21 cellular contexts compared by ENCODE assay signal in genomic region chr1:204246876-204247275, GRCh38. TPM values are rescaled to one million over a fixed set of nuclear protein-coding genes. Genes with fewer than 3 reads are reported as not detected.
DNase-seq lines count a peak whose midpoint lies in the region; ATAC-seq and TF ChIP-seq lines count a peak whose summit lies in the region.
"Had no signal": no experiment of that assay in that cellular context is flagged by ENCODE, and none has a peak within 500 bp of the region (broad histone marks: within the 10 kb centered on the region; RNA-seq: fewer than 3 reads in every experiment).

No MANE protein-coding gene starts in this region.

- DNase-seq in PC-9 (no peak), progenitor cell of endocrine pancreas (ENCODE audit: low spot score, unreplicated experiment) (no peak), SK-N-SH (no peak), DMS 273 treated with DMSO at 0.1 percent for 48 hours (lab: John Stamatoyannopoulos, UW) (no peak)
- DNase-seq: 8988T; ACHN; BE2C; C1 segment of cervical spinal cord; CD4-positive, alpha-beta memory T cell; CD4-positive, CD25-positive, alpha-beta regulatory T cell; CD8-positive, alpha-beta memory T cell; COR-L47; DMS79 treated with DMSO at 0.1 percent for 48 hours; GF-D8 had no signal

- intact Hi-C loops in PC-9 (cut with micrococcal nuclease; ENCODE audit: unreplicated experiment) = no loop called here

- BruUV-seq in PC-9 (replicated peaks; lab: Mats Ljungman, UMichigan) = TSS peak; percentile 9

- H3K79me2 ChIP-seq in PC-9 (ENCODE audit: low read depth) = no peaks in the 10 kb centered on the region
- H3K79me2 ChIP-seq in SK-N-SH (ENCODE audit: insufficient read depth) = no peaks in the 10 kb centered on the region

- H3K9me2 ChIP-seq in PC-9 (ENCODE audit: insufficient read depth) = no peaks in the 10 kb centered on the region
- H3K9me2 ChIP-seq in SK-N-SH = no peaks in the 10 kb centered on the region

- peak overlapping the region; percentile 11 for H3K27ac Mint-ChIP-seq in activated T-helper 17 cell treated with anti-CD3 and anti-CD28 coated beads, Interleukin-2, amount 50 U/mL, for 72 hours
- peak overlapping the region; percentile 64 for H3K27ac Mint-ChIP-seq in progenitor cell of endocrine pancreas
- H3K27ac Mint-ChIP-seq: CD4-positive, alpha-beta memory T cell; CD4-positive, CD25-positive, alpha-beta regulatory T cell had no signal

- no peaks in the 10 kb centered on the region for H3K9me3 ChIP-seq in HEK293 (ENCODE audit: control insufficient read depth, insufficient read depth, low read depth, low read length)
- no peaks in the 10 kb centered on the region for H3K9me3 ChIP-seq in PC-9 (ENCODE audit: insufficient read depth, low read depth)
- H3K9me3 ChIP-seq in SK-N-SH = no peaks in the 10 kb centered on the region
- H3K9me3 ChIP-seq: BE2C, BLaER1 had no signal

- H3K4me3 ChIP-seq in HEK293 (ENCODE audit: low read depth, low read length) (no peak overlapping the region), PC-9 (no peak overlapping the region), SK-N-SH (ENCODE audit: low read depth in 2 of 2, low read length in 1 of 2) (no peak overlapping the region)
- H3K4me3 ChIP-seq: BLaER1 had no signal

- H3K27ac ChIP-seq in HEK293 (ENCODE audit: extremely low read depth, low read depth, low read length) (no peak overlapping the region), PC-9 (no peak overlapping the region), SK-N-SH (ENCODE audit: low read depth in 2 of 2, low read length in 1 of 2) (no peak overlapping the region)
- H3K27ac ChIP-seq: BLaER1 had no signal

- H3K36me3 ChIP-seq in HEK293 (ENCODE audit: control insufficient read depth in 2 of 2, insufficient read depth in 1 of 2, low read length in 2 of 2) (no peaks in the 10 kb centered on the region), PC-9 (ENCODE audit: low read depth) (peaks cover 9% of the 10 kb centered on the region), SK-N-SH (replicated peaks in 1 of 2; ENCODE audit: control insufficient read depth in 1 of 2, insufficient read depth in 2 of 2, low read length in 1 of 2) (no peaks in the 10 kb centered on the region)
- H3K36me3 ChIP-seq: BLaER1 had no signal

- H3K4me3 Mint-ChIP-seq in activated T-helper 17 cell treated with anti-CD3 and anti-CD28 coated beads, Interleukin-2, amount 50 U/mL, for 72 hours = no peak overlapping the region
- H3K4me3 Mint-ChIP-seq in progenitor cell of endocrine pancreas (ENCODE audit: low read depth) = no peak overlapping the region
- H3K4me3 Mint-ChIP-seq: CD14-positive monocyte; CD4-positive, alpha-beta memory T cell; CD4-positive, CD25-positive, alpha-beta regulatory T cell; CD8-positive, alpha-beta memory T cell had no signal

- TF ChIP-seq RAD21 in SK-N-SH (IDR thresholded peaks at IDR 0.05; ENCODE audit: low read length) = no peak

- 70% methylated on average over 2 of the region's 4 CpGs for WGBS in SK-N-SH (ENCODE audit: low lambda C conversion rate)

- POLR2A ChIA-PET in HEK293 (lab: Yijun Ruan, JAX) = no interaction called here
- POLR2A ChIA-PET in PC-9 (lab: Charles Lee; ENCODE audit: unreplicated experiment) = no interaction called here
- POLR2A ChIA-PET in SK-N-SH (lab: Yijun Ruan, JAX) = no interaction called here

- no peaks in the 10 kb centered on the region for H3K4me1 Mint-ChIP-seq in activated T-helper 17 cell treated with anti-CD3 and anti-CD28 coated beads, Interleukin-2, amount 50 U/mL, for 72 hours
- no peaks in the 10 kb centered on the region for H3K4me1 Mint-ChIP-seq in progenitor cell of endocrine pancreas (ENCODE audit: low read depth)
- H3K4me1 Mint-ChIP-seq: CD14-positive monocyte; CD4-positive, alpha-beta memory T cell; CD4-positive, CD25-positive, alpha-beta regulatory T cell; CD8-positive, alpha-beta memory T cell had no signal

- no peaks in the 10 kb centered on the region for H3K4me1 ChIP-seq in HEK293 (ENCODE audit: control insufficient read depth, insufficient read depth, low read length)
- H3K4me1 ChIP-seq in PC-9 (replicated peaks; ENCODE audit: insufficient read depth) = no peaks in the 10 kb centered on the region
- no peaks in the 10 kb centered on the region for H3K4me1 ChIP-seq in SK-N-SH (ENCODE audit: control insufficient read depth in 1 of 2, insufficient read depth in 2 of 2, low read depth in 1 of 2, low read length in 1 of 2)
- H3K4me1 ChIP-seq: BE2C, BLaER1 had no signal

- TF ChIP-seq EP300 in SK-N-SH (IDR thresholded peaks at IDR 0.05; ENCODE audit: borderline replicate concordance in 1 of 2, low read depth in 1 of 2, low read length in 1 of 2) = no peak

- H3F3A ChIP-seq in PC-9 (ENCODE audit: insufficient read depth, low read depth) = no peaks in the 10 kb centered on the region
- no peaks in the 10 kb centered on the region for H3F3A ChIP-seq in SK-N-SH (replicated peaks; ENCODE audit: insufficient read depth)

- no peaks in the 10 kb centered on the region for H3K9me3 Mint-ChIP-seq in activated T-helper 17 cell treated with anti-CD3 and anti-CD28 coated beads, Interleukin-2, amount 50 U/mL, for 72 hours
- no peaks in the 10 kb centered on the region for H3K9me3 Mint-ChIP-seq in progenitor cell of endocrine pancreas (ENCODE audit: low read depth)
- H3K9me3 Mint-ChIP-seq: CD14-positive monocyte; CD4-positive, alpha-beta memory T cell; CD8-positive, alpha-beta memory T cell had no signal

- no peaks in the 10 kb centered on the region for H4K20me1 ChIP-seq in PC-9 (ENCODE audit: insufficient read depth)
- H4K20me1 ChIP-seq in SK-N-SH (ENCODE audit: insufficient read depth) = no peaks in the 10 kb centered on the region
- H4K20me1 ChIP-seq: BLaER1 had no signal

- no peak overlapping the region for H3K9ac ChIP-seq in SK-N-SH
- H3K9ac ChIP-seq: BLaER1 had no signal

- no peak overlapping the region for H2AFZ ChIP-seq in PC-9
- no peak overlapping the region for H2AFZ ChIP-seq in SK-N-SH (ENCODE audit: low read depth)

- no peak overlapping the region for H3K4me2 ChIP-seq in PC-9
- no peak overlapping the region for H3K4me2 ChIP-seq in SK-N-SH
- H3K4me2 ChIP-seq: BLaER1 had no signal

- no peaks in the 10 kb centered on the region for H3K36me3 Mint-ChIP-seq in activated T-helper 17 cell treated with anti-CD3 and anti-CD28 coated beads, Interleukin-2, amount 50 U/mL, for 72 hours (ENCODE audit: low read depth)
- peaks cover 23% of the 10 kb centered on the region for H3K36me3 Mint-ChIP-seq in progenitor cell of endocrine pancreas (ENCODE audit: insufficient read depth)
- H3K36me3 Mint-ChIP-seq: CD14-positive monocyte; CD4-positive, alpha-beta memory T cell; CD4-positive, CD25-positive, alpha-beta regulatory T cell; CD8-positive, alpha-beta memory T cell had no signal

- no peak for ATAC-seq in activated T-helper 17 cell treated with anti-CD3 and anti-CD28 coated beads, Interleukin-2, amount 50 U/mL, for 72 hours (replicated peaks)
- no peak for ATAC-seq in GM21576 (IDR thresholded peaks at IDR 0.05; ENCODE audit: unreplicated experiment)

- no peaks in the 10 kb centered on the region for H3K27me3 ChIP-seq in PC-9 (ENCODE audit: insufficient read depth, low read depth)
- H3K27me3 ChIP-seq in SK-N-SH (ENCODE audit: insufficient read depth) = no peaks in the 10 kb centered on the region; the same call in 1 of the 2 replicates
- H3K27me3 ChIP-seq: BE2C, BLaER1 had no signal

- no peak for TF ChIP-seq CTCF in HEK293 (tag by site-specific recombination; IDR thresholded peaks at IDR 0.05)
- no peak for TF ChIP-seq CTCF in PC-9 (conservative IDR thresholded peaks at IDR 0.05)
- TF ChIP-seq CTCF in progenitor cell of endocrine pancreas (IDR thresholded peaks at IDR 0.05; ENCODE audit: unreplicated experiment) = no peak
- TF ChIP-seq CTCF in SK-N-SH (IDR thresholded peaks at IDR 0.05) = no peak

- peaks cover 12% of the 10 kb centered on the region for H3K27me3 Mint-ChIP-seq in activated T-helper 17 cell treated with anti-CD3 and anti-CD28 coated beads, Interleukin-2, amount 50 U/mL, for 72 hours
- no peaks in the 10 kb centered on the region for H3K27me3 Mint-ChIP-seq in progenitor cell of endocrine pancreas

- CTCF ChIA-PET in HEK293 (lab: Yijun Ruan, JAX) = interaction anchor here (0.6 to 4.1 kb wide), 5 partner anchors 10 to 114 kb away, joined by 3 to 18 read pairs (median 4); partner anchors contain the start of gene GOLT1A
- CTCF ChIA-PET in PC-9 (lab: Charles Lee) = no interaction called here
- CTCF ChIA-PET in SK-N-SH (lab: Yijun Ruan, JAX) = interaction anchor here (1.2 to 3.9 kb wide), 3 partner anchors 84 to 117 kb away, joined by 4 to 17 read pairs (median 7); partner anchors contain the start of gene PLEKHA6

TF ChIP-seq in SK-N-SH, 30 proteins besides CTCF, POLR2A, EP300 and RAD21 (continues in another document):
- TF ChIP-seq IRF3 (IDR thresholded peaks at IDR 0.05; ENCODE audit: low read depth, low read length) (no peak), GATA2 (CRISPR knock-in tag; IDR thresholded peaks at IDR 0.05) (no peak), POLR2AphosphoS5 (IDR thresholded peaks at IDR 0.05; ENCODE audit: low read depth, low read length) (no peak)

RNA-seq across cellular contexts. Expression of gene GOLT1A, which starts 33.1 kb away (rescaled TPM):
- 18.7 and 22.8 TPM in 2 replicates for total RNA-seq in PC-9 (2021)
- total RNA-seq in activated T-helper 17 cell treated with anti-CD3 and anti-CD28 coated beads, Interleukin-2, amount 50 U/mL, for 72 hours = under 1 TPM in 1 of 2 donors, not detected in 1; 0.48 TPM
- 4.2 and 5.0 TPM in 2 replicates for total RNA-seq in progenitor cell of endocrine pancreas
- not detected in 2 replicates for polyA plus RNA-seq in SK-N-SH (2012; rRNA removed)
- 0.04 and 0.05 TPM in 2 replicates for polyA plus RNA-seq in SK-N-SH (2012; cell fraction: cytosol; rRNA removed)
- polyA plus RNA-seq in SK-N-SH (2012; cell fraction: nucleus; rRNA removed) = not detected in 2 replicates
- total RNA-seq: A673; CD4-positive, CD25-positive, alpha-beta regulatory T cell; CD8-positive, alpha-beta memory T cell had no signal
- polyA plus RNA-seq: AG04450; CD14-positive monocyte; CD4-positive, CD25-positive, alpha-beta regulatory T cell; CD8-positive, alpha-beta memory T cell had no signal

RNA-seq across cellular contexts. Expression of gene KISS1, which starts 50.6 kb away (rescaled TPM):
- total RNA-seq in PC-9 (2021) (4.0 and 5.2 TPM in 2 replicates), progenitor cell of endocrine pancreas (not detected in 2 replicates)
- not detected for total RNA-seq in activated T-helper 17 cell treated with anti-CD3 and anti-CD28 coated beads, Interleukin-2, amount 50 U/mL, for 72 hours
- polyA plus RNA-seq in SK-N-SH (2012; rRNA removed) = 0.10 TPM in 1 of 2 replicates, not detected in the other
- 0.08 TPM in 1 of 2 replicates, not detected in the other for polyA plus RNA-seq in SK-N-SH (2012; cell fraction: cytosol; rRNA removed)
- 0.12 TPM in 1 of 2 replicates, not detected in the other for polyA plus RNA-seq in SK-N-SH (2012; cell fraction: nucleus; rRNA removed)
- total RNA-seq: A673; CD4-positive, alpha-beta memory T cell; CD8-positive, alpha-beta memory T cell had no signal
- polyA plus RNA-seq: CD14-positive monocyte; CD4-positive, alpha-beta memory T cell; CD4-positive, CD25-positive, alpha-beta regulatory T cell; CD8-positive, alpha-beta memory T cell had no signal
